In genomic region chr2:149431337-149431736, GRCh38 we compare ENCODE assay signal across 16 cellular contexts.
DNase-seq lines count a peak whose midpoint lies in the region; ATAC-seq, FAIRE-seq and TF ChIP-seq lines count a peak whose summit lies in the region.
"Had no signal": no experiment of that assay in that cellular context is flagged by ENCODE, and none has a peak within 500 bp of the region (broad histone marks: within the 10 kb centered on the region; RNA-seq: fewer than 3 reads in every experiment).

No MANE protein-coding gene starts in this region.

- H2BK15ac ChIP-seq in mesenchymal stem cell (ENCODE audit: low read depth, poor library complexity, severe bottlenecking) = no peak overlapping the region

- H2BK120ac ChIP-seq in mesenchymal stem cell (ENCODE audit: low read depth, low read length) = no peak overlapping the region

- no peak overlapping the region for H3K18ac ChIP-seq in mesenchymal stem cell (ENCODE audit: low read depth in 1 of 2, low read length in 2 of 2)

- H3K4me3 ChIP-seq in GM23248 = no peak overlapping the region
- no peak overlapping the region for H3K4me3 ChIP-seq in SJSA1
- H3K4me3 ChIP-seq in mesenchymal stem cell (ENCODE audit: insufficient read depth in 1 of 2, low read depth in 1 of 2, low read length in 2 of 2) = no peak overlapping the region
- H3K4me3 ChIP-seq: A549 had no signal

- H3K27me3 ChIP-seq in GM23248 (replicated peaks; ENCODE audit: insufficient read depth) = no peaks in the 10 kb centered on the region
- H3K27me3 ChIP-seq in SJSA1 (replicated peaks) = no peaks in the 10 kb centered on the region
- no peaks in the 10 kb centered on the region for H3K27me3 ChIP-seq in mesenchymal stem cell (ENCODE audit: control insufficient read depth in 1 of 2, insufficient read depth in 1 of 2, low read length in 2 of 2)
- H3K27me3 ChIP-seq: BE2C had no signal

- no peak overlapping the region for H4K8ac ChIP-seq in mesenchymal stem cell (ENCODE audit: low read length)

- H3F3A ChIP-seq in GM23248 (ENCODE audit: insufficient read depth) = no peaks in the 10 kb centered on the region

- no peaks in the 10 kb centered on the region for H3K9me2 ChIP-seq in GM23248 (ENCODE audit: insufficient read depth)

- H3K79me1 ChIP-seq in mesenchymal stem cell (replicated peaks; ENCODE audit: low read length, poor library complexity, severe bottlenecking) = no peaks in the 10 kb centered on the region

- no peak overlapping the region for H3K14ac ChIP-seq in mesenchymal stem cell (ENCODE audit: low read length in 2 of 2)

- no peak overlapping the region for H3K23ac ChIP-seq in mesenchymal stem cell (ENCODE audit: low read length in 2 of 2)

- H3K27ac ChIP-seq in GM23248 = no peak overlapping the region
- H3K27ac ChIP-seq in SJSA1 = peak overlapping the region; percentile 41
- no peak overlapping the region for H3K27ac ChIP-seq in mesenchymal stem cell (ENCODE audit: low read length, poor library complexity, severe bottlenecking)
- H3K27ac ChIP-seq: A549 had no signal

- no peak overlapping the region for H2BK12ac ChIP-seq in mesenchymal stem cell (ENCODE audit: low read length in 2 of 2)

- H3K4me2 ChIP-seq in GM23248 (ENCODE audit: unreplicated experiment) (peak overlapping the region; percentile 19), mesenchymal stem cell (ENCODE audit: low read length, poor library complexity, severe bottlenecking) (no peak overlapping the region)
- H3K4me2 ChIP-seq: A549 had no signal

- no peak for FAIRE-seq in GM12891 (lab: Jason Lieb, UNC)
- FAIRE-seq: A549, GM18507, HTR-8/SVneo had no signal

- H3K4me1 ChIP-seq in GM23248 (ENCODE audit: insufficient read depth) (peaks cover 10% of the 10 kb centered on the region; the same call in 1 of the 2 replicates), SJSA1 (replicated peaks) (peaks cover 25% of the 10 kb centered on the region), mesenchymal stem cell (ENCODE audit: control insufficient read depth, insufficient read depth, low read depth, low read length) (no peaks in the 10 kb centered on the region)
- H3K4me1 ChIP-seq: A549, BE2C had no signal

- DNase-seq in AG08395 (ENCODE audit: low spot score) = peak; percentile 31
- peak; percentile 8 for DNase-seq in GM23248
- DNase-seq in SJSA1 (ENCODE audit: low read depth in 1 of 2, low spot score in 2 of 2) = peak in 1 of 2 experiments; percentile 68
- peak; percentile 71 for DNase-seq in mesenchymal stem cell
- DNase-seq in NCI-H524 treated with DMSO at 0.1 percent for 48 hours (lab: John Stamatoyannopoulos, UW) = no peak
- no peak for DNase-seq in cerebellum (ENCODE audit: low spot score)
- DNase-seq in GM12891 (ENCODE audit: insufficient read length, low spot score) = no peak
- DNase-seq: BE2C; CD8-positive, alpha-beta T cell; NCI-H1436 treated with DMSO at 0.1 percent for 48 hours; NCI-H2227 treated with DMSO at 0.1 percent for 48 hours had no signal

- no peak for TF ChIP-seq POLR2A in GM12891 (IDR thresholded peaks at IDR 0.05; ENCODE audit: low read depth, low read length)

- no peak overlapping the region for H3K4ac ChIP-seq in mesenchymal stem cell (ENCODE audit: low read depth in 1 of 2, low read length in 2 of 2)

- H3K9ac ChIP-seq in GM23248 = no peak overlapping the region
- no peak overlapping the region for H3K9ac ChIP-seq in mesenchymal stem cell (ENCODE audit: low read length)

- in situ Hi-C loops in GM23248 (cut with MboI) = no loop called here

- H3K79me2 ChIP-seq in GM23248 (ENCODE audit: insufficient read depth) = no peaks in the 10 kb centered on the region

- no peak overlapping the region for H2AFZ ChIP-seq in GM23248
- H2AFZ ChIP-seq in mesenchymal stem cell (ENCODE audit: low read depth, low read length) = no peak overlapping the region

- no peak overlapping the region for H4K91ac ChIP-seq in mesenchymal stem cell (ENCODE audit: low read length)

- ATAC-seq in GM21717 (IDR thresholded peaks at IDR 0.05; ENCODE audit: unreplicated experiment) = no peak
- ATAC-seq: A549; CD8-positive, alpha-beta T cell; Right ventricle myocardium inferior had no signal

- H2BK5ac ChIP-seq in mesenchymal stem cell (ENCODE audit: low read depth, low read length, poor library complexity, severe bottlenecking) = no peak overlapping the region

- no peaks in the 10 kb centered on the region for H4K20me1 ChIP-seq in GM23248 (ENCODE audit: insufficient read depth)

- H3K36me3 ChIP-seq in GM23248 (ENCODE audit: low read depth) (no peaks in the 10 kb centered on the region), SJSA1 (no peaks in the 10 kb centered on the region), mesenchymal stem cell (ENCODE audit: control insufficient read depth in 1 of 2, insufficient read depth in 2 of 2, low read depth in 1 of 2, low read length in 2 of 2) (no peaks in the 10 kb centered on the region)
- H3K36me3 ChIP-seq: BE2C had no signal

- H3K9me3 ChIP-seq in GM23248 (ENCODE audit: low read depth) (no peaks in the 10 kb centered on the region), SJSA1 (replicated peaks) (no peaks in the 10 kb centered on the region), mesenchymal stem cell (ENCODE audit: control insufficient read depth, low read length) (peaks cover 7% of the 10 kb centered on the region)
- H3K9me3 ChIP-seq: BE2C had no signal

- H2AK5ac ChIP-seq in mesenchymal stem cell (ENCODE audit: low read length, severe bottlenecking) = no peak overlapping the region

- 41 to 42% methylated on average over 3 of the region's 3 CpGs for WGBS in GM23248 (ENCODE audit: low coverage in 1 of 2, low lambda C conversion rate in 2 of 2, missing lambda C conversion rate in 2 of 2), 2 experiments
- 0% methylated on average over 1 of the region's 3 CpGs for WGBS in mesenchymal stem cell

TF ChIP-seq in GM12891, 5 proteins besides CTCF, POLR2A, EP300 and RAD21:
- TF ChIP-seq PAX5 (IDR thresholded peaks at IDR 0.05; ENCODE audit: insufficient read depth, low read length, severe bottlenecking) (no peak), SPI1 (IDR thresholded peaks at IDR 0.05; ENCODE audit: low read depth, low read length) (no peak), TAF1 (IDR thresholded peaks at IDR 0.05; ENCODE audit: low read depth, low read length) (no peak), POLR2AphosphoS5 (IDR thresholded peaks at IDR 0.05; ENCODE audit: low read depth, low read length) (no peak), POU2F2 (IDR thresholded peaks at IDR 0.05; ENCODE audit: low read depth, low read length) (no peak)

Comparison
In these comparisons a context has a peak if more than half of its experiments do, and no peak if none do; other contexts are left out.
1. DNase-seq: peak in AG08395 (single experiment), GM23248 (single experiment) and mesenchymal stem cell (single experiment); none in NCI-H524 treated with DMSO at 0.1 percent for 48 hours (single experiment), cerebellum (single experiment) and GM12891 (single experiment).